Comparison of ENCODE assay signal across 1 cellular context in genomic region chr5:76437507-76437906, GRCh38. TPM values are rescaled to one million over a fixed set of nuclear protein-coding genes. Genes with fewer than 3 reads are reported as not detected.
"Had no signal": no experiment of that assay in that cellular context is flagged by ENCODE, and none has a peak within 500 bp of the region (broad histone marks: within the 10 kb centered on the region; RNA-seq: fewer than 3 reads in every experiment).

No MANE protein-coding gene starts in this region.

RNA-seq across cellular contexts. Expression of gene IQGAP2, which starts 34.4 kb away (rescaled TPM):
- total RNA-seq: GM23248 had no signal
